ENCODE assay signal across 18 cellular contexts in the genomic region with DNA sequence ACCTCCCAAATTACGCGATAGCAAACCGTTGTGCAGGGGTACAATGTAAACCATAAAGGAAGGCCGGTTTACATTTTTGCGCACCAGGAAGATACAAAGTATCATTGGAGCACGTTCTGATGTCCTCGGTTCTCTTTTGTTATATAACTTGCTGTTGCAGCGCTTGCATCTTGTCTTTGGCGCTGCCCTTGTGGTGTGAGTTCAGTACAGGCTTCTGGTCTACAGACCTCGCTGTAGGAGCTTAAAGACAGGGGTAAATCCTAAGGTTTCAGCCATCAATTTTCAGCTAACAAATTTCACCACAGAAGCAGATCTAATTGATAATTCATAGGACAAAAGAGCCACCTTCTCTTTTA. TPM values are rescaled to one million over a fixed set of nuclear protein-coding genes. Genes with fewer than 3 reads are reported as not detected.
DNase-seq lines count a peak whose midpoint lies in the region; ATAC-seq and TF ChIP-seq lines count a peak whose summit lies in the region.
"Had no signal": no experiment of that assay in that cellular context is flagged by ENCODE, and none has a peak within 500 bp of the region (broad histone marks: within the 10 kb centered on the region; RNA-seq: fewer than 3 reads in every experiment).

No MANE protein-coding gene starts in this region.

- DNase-seq in activated CD4-positive, alpha-beta T cell treated with anti-CD3 and anti-CD28 coated beads for 36 hours, result peak; percentile 24
- no peak for DNase-seq in activated CD4-positive, alpha-beta T cell treated with anti-CD3 and anti-CD28 coated beads for 4 hours
- DNase-seq in HFF-Myc (ENCODE audit: extremely low read depth, low read depth), result no peak
- peak; percentile 58 for DNase-seq in endodermal cell
- DNase-seq in neural crest cell (ENCODE audit: low read depth, low spot score), result peak; percentile 12
- no peak for DNase-seq in KG1 (lab: John Stamatoyannopoulos, UW)
- DNase-seq in Karpas-422, result no peak
- DNase-seq: activated T-cell treated with anti-CD3 and anti-CD28 coated beads for 4 hours; CD8-positive, alpha-beta memory T cell; immature natural killer cell; Kasumi-1; NCI-H187; PC-3; stimulated activated CD4-positive, alpha-beta T cell treated with anti-CD3 and anti-CD28 coated beads, Interleukin-4, amount 100 ng/mL, for 4 hours; uterus had no signal

- H3K27ac Mint-ChIP-seq in activated CD4-positive, alpha-beta T cell treated with anti-CD3 and anti-CD28 coated beads for 36 hours, result no peak overlapping the region
- H3K27ac Mint-ChIP-seq in endodermal cell (no peak overlapping the region), neural crest cell (ENCODE audit: unreplicated experiment) (no peak overlapping the region)
- H3K27ac Mint-ChIP-seq: immature natural killer cell had no signal

- POLR2A ChIA-PET in activated CD4-positive, alpha-beta T cell treated with anti-CD3 and anti-CD28 coated beads for 36 hours (lab: Charles Lee), result no interaction called here

- H3K4me3 ChIP-seq in HFF-Myc (replicated peaks; ENCODE audit: low read depth, low read length) (peak overlapping the region; percentile 96), endodermal cell (ENCODE audit: low read length) (peak overlapping the region; percentile 79), Karpas-422 (ENCODE audit: low read length) (no peak overlapping the region)
- H3K4me3 ChIP-seq: A549 had no signal

- TF ChIP-seq CTCF in HFF-Myc (IDR thresholded peaks at IDR 0.05; ENCODE audit: low read depth, low read length, missing control alignments) (no peak), endodermal cell (conservative IDR thresholded peaks at IDR 0.05) (peak; percentile 31), neural crest cell (conservative IDR thresholded peaks at IDR 0.05) (no peak)

- ATAC-seq in activated CD4-positive, alpha-beta T cell treated with anti-CD3 and anti-CD28 coated beads for 36 hours, result no peak
- ATAC-seq in HG03196 (IDR thresholded peaks at IDR 0.05; ENCODE audit: unreplicated experiment), result no peak
- ATAC-seq: A549, PC-3 had no signal

- no peaks in the 10 kb centered on the region for H3K36me3 ChIP-seq in endodermal cell (ENCODE audit: control insufficient read depth, insufficient read depth, low read length)
- no peaks in the 10 kb centered on the region for H3K36me3 ChIP-seq in Karpas-422 (ENCODE audit: insufficient read depth, low read length)
- H3K36me3 ChIP-seq: uterus had no signal

- no peaks in the 10 kb centered on the region for H3K9me3 ChIP-seq in endodermal cell (ENCODE audit: control insufficient read depth, low read length)
- H3K9me3 ChIP-seq in Karpas-422 (ENCODE audit: low read length), result no peaks in the 10 kb centered on the region; the same call in 1 of the 2 replicates
- H3K9me3 ChIP-seq: A549, uterus had no signal

- H3K4me3 Mint-ChIP-seq in activated CD4-positive, alpha-beta T cell treated with anti-CD3 and anti-CD28 coated beads for 36 hours, result no peak overlapping the region
- H3K4me3 Mint-ChIP-seq in endodermal cell (peak overlapping the region; percentile 60), neural crest cell (peak overlapping the region; percentile 81)

- 6 to 13% methylated on average over 7 to 10 of the region's 10 CpGs for WGBS in endodermal cell (ENCODE audit: insufficient coverage in 1 of 2, insufficient read length in 1 of 2), 2 experiments

- H3K79me2 ChIP-seq in Karpas-422 (ENCODE audit: low read length), result no peaks in the 10 kb centered on the region

- H4K20me1 ChIP-seq in Karpas-422 (ENCODE audit: insufficient read depth, low read depth, low read length), result no peaks in the 10 kb centered on the region

- no peak overlapping the region for H2AFZ ChIP-seq in Karpas-422 (ENCODE audit: low read length)

- no peaks in the 10 kb centered on the region for H3K9me3 Mint-ChIP-seq in activated CD4-positive, alpha-beta T cell treated with anti-CD3 and anti-CD28 coated beads for 36 hours (ENCODE audit: low read depth)
- no peaks in the 10 kb centered on the region for H3K9me3 Mint-ChIP-seq in endodermal cell
- no peaks in the 10 kb centered on the region for H3K9me3 Mint-ChIP-seq in neural crest cell
- H3K9me3 Mint-ChIP-seq: CD8-positive, alpha-beta memory T cell; immature natural killer cell had no signal

- H3K9me2 ChIP-seq in Karpas-422 (replicated peaks; ENCODE audit: insufficient read depth, low read length), result no peaks in the 10 kb centered on the region

- peaks cover 1% of the 10 kb centered on the region for H3K36me3 Mint-ChIP-seq in activated CD4-positive, alpha-beta T cell treated with anti-CD3 and anti-CD28 coated beads for 36 hours (ENCODE audit: low read depth)
- H3K36me3 Mint-ChIP-seq in endodermal cell (ENCODE audit: low read depth), result no peaks in the 10 kb centered on the region
- no peaks in the 10 kb centered on the region for H3K36me3 Mint-ChIP-seq in neural crest cell (ENCODE audit: low read depth)
- H3K36me3 Mint-ChIP-seq: immature natural killer cell had no signal

- H3K27me3 Mint-ChIP-seq in activated CD4-positive, alpha-beta T cell treated with anti-CD3 and anti-CD28 coated beads for 36 hours, result peaks cover 57% of the 10 kb centered on the region
- H3K27me3 Mint-ChIP-seq in endodermal cell (ENCODE audit: insufficient read depth), result peaks cover 91% of the 10 kb centered on the region
- H3K27me3 Mint-ChIP-seq in neural crest cell (ENCODE audit: low read depth), result peaks cover 97% of the 10 kb centered on the region

- H3K4me1 ChIP-seq in endodermal cell (ENCODE audit: control insufficient read depth, insufficient read depth, low read length) (peaks cover 3% of the 10 kb centered on the region), Karpas-422 (ENCODE audit: low read length) (no peaks in the 10 kb centered on the region)

- H3K27me3 ChIP-seq in endodermal cell (ENCODE audit: control insufficient read depth, insufficient read depth, low read length, poor library complexity, severe bottlenecking) (peaks cover 99% of the 10 kb centered on the region), Karpas-422 (ENCODE audit: low read length) (no peaks in the 10 kb centered on the region)

- H3K27ac ChIP-seq in endodermal cell (ENCODE audit: low read depth, low read length) (no peak overlapping the region), Karpas-422 (ENCODE audit: low read length) (no peak overlapping the region)
- H3K27ac ChIP-seq: A549, uterus had no signal

- intact Hi-C loops in activated CD4-positive, alpha-beta T cell treated with anti-CD3 and anti-CD28 coated beads for 36 hours (cut with DNase I, micrococcal nuclease), result no loop called here

- no peak overlapping the region for H3K4me2 ChIP-seq in Karpas-422 (ENCODE audit: low read depth, low read length, poor library complexity, severe bottlenecking)

- CTCF ChIA-PET in activated CD4-positive, alpha-beta T cell treated with anti-CD3 and anti-CD28 coated beads for 36 hours (lab: Charles Lee), result interaction anchor here (1.0 to 1.3 kb wide), 5 partner anchors 9 to 646 kb away, joined by 3 to 5 read pairs (median 3); no protein-coding TSS in a partner anchor

- peaks cover 27% of the 10 kb centered on the region for H3K4me1 Mint-ChIP-seq in activated CD4-positive, alpha-beta T cell treated with anti-CD3 and anti-CD28 coated beads for 36 hours
- peaks cover 12% of the 10 kb centered on the region for H3K4me1 Mint-ChIP-seq in endodermal cell
- H3K4me1 Mint-ChIP-seq in neural crest cell, result peaks cover 27% of the 10 kb centered on the region

- H3K9ac ChIP-seq in endodermal cell (ENCODE audit: extremely low read depth, low read length, poor library complexity, severe bottlenecking) (no peak overlapping the region), Karpas-422 (ENCODE audit: low read length) (no peak overlapping the region)

RNA-seq across cellular contexts. Expression of a gene that starts 1.5 kb away (rescaled TPM):
- under 1 TPM; 0.49 to 0.53 TPM for total RNA-seq in activated CD4-positive, alpha-beta T cell treated with anti-CD3 and anti-CD28 coated beads for 36 hours
- total RNA-seq in endodermal cell (under 1 TPM; 0.29 to 0.55 TPM), neural crest cell (0.30 TPM in 1 of 2 replicates, not detected in the other)
- polyA plus RNA-seq in endodermal cell (2013, experiment 1 of 2), result 0.14 TPM
- 0.17 TPM for polyA plus RNA-seq in endodermal cell (2013, experiment 2 of 2)
- not detected in 2 replicates for total RNA-seq in Karpas-422 (2014; rRNA removed; shearing (Covaris generic); ENCODE audit: low replicate concordance)
- total RNA-seq: dermis microvascular lymphatic vessel endothelial cell had no signal
- polyA plus RNA-seq: CD8-positive, alpha-beta memory T cell; immature natural killer cell had no signal

Comparison
In these comparisons a context has a peak if more than half of its experiments do, and no peak if none do; other contexts are left out.
1. DNase-seq: peak in activated CD4-positive, alpha-beta T cell treated with anti-CD3 and anti-CD28 coated beads for 36 hours (single experiment), endodermal cell (single experiment) and neural crest cell (single experiment); none in activated CD4-positive, alpha-beta T cell treated with anti-CD3 and anti-CD28 coated beads for 4 hours (0 of 2), HFF-Myc (single experiment), KG1 (single experiment) and Karpas-422 (single experiment).